8 cellular contexts compared by ENCODE assay signal in the genomic region with DNA sequence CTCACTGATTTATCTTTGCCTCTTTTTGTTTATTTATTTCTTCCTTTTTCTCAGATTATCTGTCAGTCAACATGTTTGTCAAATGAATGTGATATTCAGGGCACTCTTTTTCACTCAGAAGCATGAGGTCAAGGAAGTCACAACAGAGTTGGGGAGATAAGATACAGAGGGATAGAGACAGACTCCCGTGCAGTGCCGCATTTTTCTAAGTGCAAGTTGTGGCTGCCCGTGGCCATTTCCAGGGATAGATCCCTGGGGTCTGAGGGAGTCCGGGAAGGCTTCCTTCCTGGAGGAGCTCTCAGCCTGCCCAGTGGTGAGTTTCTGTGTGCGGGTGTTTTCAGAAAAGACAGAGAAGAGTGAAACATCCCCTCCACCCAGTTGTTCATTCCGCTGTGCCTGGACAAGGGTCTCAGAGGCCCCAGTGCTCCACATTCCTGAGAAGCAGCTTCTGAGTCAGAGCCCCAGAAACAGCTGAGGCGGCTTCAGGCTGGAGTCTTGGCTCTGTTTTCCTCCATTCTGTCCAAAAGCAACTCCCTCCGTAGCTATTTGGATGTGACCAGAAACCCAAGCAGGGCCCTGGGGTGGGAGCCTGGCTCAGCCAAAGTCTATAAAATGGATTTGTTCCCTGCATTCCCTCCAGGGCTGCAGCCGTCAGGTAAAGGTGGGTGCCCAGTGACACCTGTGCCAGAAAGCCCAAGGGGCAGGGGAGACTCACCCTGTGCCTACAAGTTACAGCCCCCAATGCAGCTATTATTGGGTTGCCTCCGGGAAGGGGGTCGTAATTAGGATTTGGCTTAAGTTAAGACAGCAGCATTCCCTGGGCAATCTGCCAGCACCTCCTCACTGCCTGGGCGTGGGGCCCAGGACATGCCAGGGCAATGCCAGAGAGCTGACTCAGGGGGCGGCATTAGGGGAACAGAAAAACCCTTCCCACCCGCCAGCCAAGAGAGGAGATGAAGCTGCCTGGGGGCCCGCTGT. TPM values are rescaled to one million over a fixed set of nuclear protein-coding genes. Genes with fewer than 3 reads are reported as not detected.
DNase-seq lines count a peak whose midpoint lies in the region; TF ChIP-seq lines count a peak whose summit lies in the region.

No MANE protein-coding gene starts in this region.

- H3K9me3 ChIP-seq in A673 (ENCODE audit: low read depth, low read length, poor library complexity, severe bottlenecking), result no peaks in the 10 kb centered on the region
- H3K9me3 ChIP-seq in suprapubic skin, result no peaks in the 10 kb centered on the region

- WGBS in suprapubic skin, result 12% methylated on average over 15 of the region's 15 CpGs

- H3K4me1 Mint-ChIP-seq in brain, result peaks cover 47% of the 10 kb centered on the region

- BruUV-seq in A673 (replicated peaks; lab: Mats Ljungman, UMichigan), result no TSS peak

- in situ Hi-C loops in GM13977 (cut with MboI; ENCODE audit: low pct_unique_long_range_greater_than_20kb, low sequenced_read_pairs, unreplicated experiment), result loop anchor here (10.0 to 25.0 kb wide), 3 partner anchors 47 to 350 kb away; no protein-coding TSS in a partner anchor

- H3K27ac ChIP-seq in A673 (ENCODE audit: low read depth, low read length, poor library complexity, severe bottlenecking) (peak overlapping the region; percentile 77), layer of hippocampus (ENCODE audit: low read depth, low read length) (peak overlapping the region; percentile 71), suprapubic skin (peak overlapping the region; percentile 92)

- H3K4me3 ChIP-seq in A673 (ENCODE audit: low read depth, low read length, poor library complexity, severe bottlenecking), result no peak overlapping the region
- peak overlapping the region; percentile 20 for H3K4me3 ChIP-seq in suprapubic skin

- no peak for TF ChIP-seq POLR2A in suprapubic skin (IDR thresholded peaks at IDR 0.05)

- DNase-seq in A673 (ENCODE audit: low spot score) (peak; percentile 92), M059J (ENCODE audit: low read depth) (peak; percentile 96), suprapubic skin (ENCODE audit: low spot score in 2 of 2) (peak; percentile 84 to 89), GM13977 (ENCODE audit: low spot score) (no peak), middle frontal gyrus (ENCODE audit: extremely low spot score, low spot score) (no peak)
- no peak for DNase-seq in activated CD4-positive, alpha-beta T cell treated with anti-CD3 and anti-CD28 coated beads for 48 hours

- intact Hi-C loops in A673 (cut with micrococcal nuclease; ENCODE audit: unreplicated experiment), result loop anchor here (5.0 kb wide), 1 partner anchor 350 kb away; no protein-coding TSS in a partner anchor

- TF ChIP-seq CTCF in A673 (conservative IDR thresholded peaks at IDR 0.05; ENCODE audit: low read depth, low read length) (0 out of 2 replicates have a peak, but pooled peaks have one; percentile 27), brain (conservative IDR thresholded peaks at IDR 0.05) (no peak), suprapubic skin (IDR thresholded peaks at IDR 0.05) (no peak), GM13977 (IDR thresholded peaks at IDR 0.05; ENCODE audit: extremely low read depth, insufficient read depth, missing control alignments) (no peak)

- no peaks in the 10 kb centered on the region for H3K9me3 Mint-ChIP-seq in brain

- H3K36me3 ChIP-seq in A673 (ENCODE audit: insufficient read depth, low read length, poor library complexity, severe bottlenecking) (no peaks in the 10 kb centered on the region), suprapubic skin (no peaks in the 10 kb centered on the region)

- H3K4me3 Mint-ChIP-seq in brain, result peak overlapping the region in 4 of 5 experiments; percentile 2 to 63 (median 44)

- peaks cover 13% of the 10 kb centered on the region for H3K27me3 Mint-ChIP-seq in brain

- H3K27ac Mint-ChIP-seq in brain, result peak overlapping the region; percentile 43 to 95 (median 84)

- CTCF ChIA-PET in A673 (lab: Charles Lee), result interaction anchor here (0.6 to 2.9 kb wide), 11 partner anchors 8 to 350 kb away, joined by 3 to 28 read pairs (median 6); no protein-coding TSS in a partner anchor

- H3K27me3 ChIP-seq in A673 (replicated peaks; ENCODE audit: insufficient read depth, low read depth, low read length, poor library complexity), result no peaks in the 10 kb centered on the region
- no peaks in the 10 kb centered on the region for H3K27me3 ChIP-seq in layer of hippocampus (ENCODE audit: control insufficient read depth, insufficient read depth, low read length)
- H3K27me3 ChIP-seq in suprapubic skin, result no peaks in the 10 kb centered on the region

- peaks cover 38% of the 10 kb centered on the region for H3K4me1 ChIP-seq in A673 (ENCODE audit: insufficient read depth, low read length, poor library complexity, severe bottlenecking)
- peaks cover 50% of the 10 kb centered on the region for H3K4me1 ChIP-seq in suprapubic skin

- no peak for TF ChIP-seq EP300 in suprapubic skin (IDR thresholded peaks at IDR 0.05)

- POLR2A ChIA-PET in A673 (lab: Charles Lee; ENCODE audit: low non-redundant PET), result interaction anchor here (0.5 to 1.1 kb wide), 2 partner anchors 22 to 112 kb away, joined by 3 to 5 read pairs; no protein-coding TSS in a partner anchor

- H3K36me3 Mint-ChIP-seq in brain, result no peaks in the 10 kb centered on the region

RNA-seq across cellular contexts. Expression of a gene that starts 13.0 kb away (rescaled TPM):
- total RNA-seq in A673 (2021), result 32.7 and 40.3 TPM in 2 replicates
- total RNA-seq in M059J (2014; rRNA removed; shearing (Covaris generic)), result 29.3 and 42.2 TPM in 2 replicates
- 49.5 TPM for polyA plus RNA-seq in brain (ENCODE audit: insufficient read depth, low read depth, low replicate concordance)
- 10 to 100 TPM; 16.9 to 35.2 (median 20.6) TPM for total RNA-seq in suprapubic skin

RNA-seq across cellular contexts. Expression of a gene that starts 23.6 kb away (rescaled TPM):
- 6.9 and 8.3 TPM in 2 replicates for total RNA-seq in A673 (2021)
- 264 and 272 TPM in 2 replicates for total RNA-seq in M059J (2014; rRNA removed; shearing (Covaris generic))
- polyA plus RNA-seq in brain (ENCODE audit: insufficient read depth, low read depth, low replicate concordance), result 1.8 TPM
- total RNA-seq in suprapubic skin, result 10 to 100 TPM in 2 of 4 donors, 1 to 10 TPM in 2; 8.4 to 19.1 (median 10.8) TPM

Comparison
In these comparisons a context has a peak if more than half of its experiments do, and no peak if none do; other contexts are left out.
1. DNase-seq: peak in A673 (single experiment), M059J (single experiment) and suprapubic skin (2 of 2); none in GM13977 (single experiment), middle frontal gyrus (single experiment) and activated CD4-positive, alpha-beta T cell treated with anti-CD3 and anti-CD28 coated beads for 48 hours (single experiment).
2. RNA of a gene that starts 23.6 kb away (total RNA-seq): 264 to 272 TPM in M059J; 8.4 to 19.1 TPM in suprapubic skin and 6.9 to 8.3 TPM in A673; every median in the first group is over 10 times any median in the second.
3. Peak in every context shown above with its lines, with median percentiles within 50 percentile points of each other: H3K27ac ChIP-seq.